ENCODE assay signal across 1 cellular context in genomic region chr14:39180553-39180952, GRCh38.
TF ChIP-seq lines count a peak whose summit lies in the region.

No MANE protein-coding gene starts in this region.

TF ChIP-seq in GM23338, 12 proteins besides CTCF, POLR2A, EP300 and RAD21 (continued from another document):
- TF ChIP-seq ETS1 (IDR thresholded peaks at IDR 0.05), result no peak
- TF ChIP-seq ZNF114 (CRISPR knock-in tag; IDR thresholded peaks at IDR 0.05), result no peak
- TF ChIP-seq STAT1 (IDR thresholded peaks at IDR 0.05; ENCODE audit: unreplicated experiment), result no peak
